ENCODE assay signal across 1 cellular context in genomic region chr11:57763568-57763967, GRCh38.
TF ChIP-seq lines count a peak whose summit lies in the region.

No MANE protein-coding gene starts in this region.

TF ChIP-seq in HepG2, 621 proteins besides CTCF, POLR2A, EP300 and RAD21:
- TF ChIP-seq ZSCAN22 (CRISPR knock-in tag; IDR thresholded peaks at IDR 0.05): peak; percentile 47; the same call in 1 of the 2 replicates
- peak; percentile 56; the same call in 1 of the 2 replicates for TF ChIP-seq ZNF710 (CRISPR knock-in tag; IDR thresholded peaks at IDR 0.05; ENCODE audit: borderline replicate concordance)
- TF ChIP-seq AFF4 (CRISPR knock-in tag; IDR thresholded peaks at IDR 0.05): peak; percentile 66; the same call in 1 of the 2 replicates
- TF ChIP-seq NPAS2 (CRISPR knock-in tag; IDR thresholded peaks at IDR 0.05; ENCODE audit: borderline replicate concordance): no peak
- no peak for TF ChIP-seq HNF4G (IDR thresholded peaks at IDR 0.05; ENCODE audit: borderline replicate concordance, low read depth, low read length)
- no peak for TF ChIP-seq HNF4G (CRISPR knock-in tag; IDR thresholded peaks at IDR 0.05; ENCODE audit: borderline replicate concordance, low read depth)
- TF ChIP-seq BCL6 (CRISPR knock-in tag; IDR thresholded peaks at IDR 0.05): 0 out of 2 replicates have a peak, but pooled peaks have one; percentile 8
- TF ChIP-seq SAP130 (CRISPR knock-in tag; IDR thresholded peaks at IDR 0.05; ENCODE audit: low read depth): peak; percentile 65
- no peak for TF ChIP-seq CREB1 (IDR thresholded peaks at IDR 0.05)
- TF ChIP-seq CREB1 (CRISPR knock-in tag; IDR thresholded peaks at IDR 0.05): 0 out of 2 replicates have a peak, but pooled peaks have one; percentile 23
- no peak for TF ChIP-seq KDM2A (CRISPR knock-in tag; IDR thresholded peaks at IDR 0.05; ENCODE audit: borderline replicate concordance, low read depth)
- no peak for TF ChIP-seq PHF5A (CRISPR knock-in tag; IDR thresholded peaks at IDR 0.05; ENCODE audit: low read depth, unreplicated experiment)
- TF ChIP-seq MBD4 (IDR thresholded peaks at IDR 0.05; ENCODE audit: borderline replicate concordance, low read length): no peak
- no peak for TF ChIP-seq DDIT3 (CRISPR knock-in tag; IDR thresholded peaks at IDR 0.05)
- peak; percentile 71; the same call in 1 of the 2 replicates for TF ChIP-seq SSRP1 (CRISPR knock-in tag; IDR thresholded peaks at IDR 0.05)
- peak; percentile 13; the same call in 1 of the 2 replicates for TF ChIP-seq GATAD2A (CRISPR knock-in tag; IDR thresholded peaks at IDR 0.05)
- no peak for TF ChIP-seq THAP8 (CRISPR knock-in tag; IDR thresholded peaks at IDR 0.05; ENCODE audit: borderline replicate concordance)
- TF ChIP-seq SIN3A (IDR thresholded peaks at IDR 0.05; ENCODE audit: borderline replicate concordance, low read depth, low read length): 0 out of 2 replicates have a peak, but pooled peaks have one; percentile 34
- peak; percentile 5 for TF ChIP-seq TEAD3 (CRISPR knock-in tag; optimal IDR thresholded peaks at IDR 0.05; ENCODE audit: borderline replicate concordance)
- TF ChIP-seq ZNF263 (CRISPR knock-in tag; IDR thresholded peaks at IDR 0.05): 0 out of 2 replicates have a peak, but pooled peaks have one; percentile 29
- no peak for TF ChIP-seq KDM4B (CRISPR knock-in tag; IDR thresholded peaks at IDR 0.05)
- no peak for TF ChIP-seq ZKSCAN1 (IDR thresholded peaks at IDR 0.05; ENCODE audit: low read length)
- TF ChIP-seq LCORL (IDR thresholded peaks at IDR 0.05): no peak
- TF ChIP-seq LCORL (CRISPR knock-in tag; IDR thresholded peaks at IDR 0.05): 0 out of 2 replicates have a peak, but pooled peaks have one; percentile 14
